23 cellular contexts compared by ENCODE assay signal in genomic region chr4:77012726-77013125, GRCh38.
DNase-seq lines count a peak whose midpoint lies in the region; ATAC-seq, FAIRE-seq and TF ChIP-seq lines count a peak whose summit lies in the region.
"Had no signal": no experiment of that assay in that cellular context is flagged by ENCODE, and none has a peak within 500 bp of the region (broad histone marks: within the 10 kb centered on the region; RNA-seq: fewer than 3 reads in every experiment).

No MANE protein-coding gene starts in this region.

- WGBS in endodermal cell (ENCODE audit: insufficient coverage in 1 of 2, insufficient read length in 1 of 2), 2 experiments = 68 to 80% methylated on average over 2 to 5 of the region's 5 CpGs

- H3K4me3 ChIP-seq in HUES6 (ENCODE audit: low read depth, low read length) (no peak overlapping the region), endodermal cell (ENCODE audit: low read length) (no peak overlapping the region), kidney (ENCODE audit: low read length in 2 of 2) (no peak overlapping the region)
- H3K4me3 ChIP-seq: PC-9, SJSA1 had no signal

- H3K27ac ChIP-seq in HUES6 (ENCODE audit: low read depth, low read length) (peak overlapping the region; percentile 43; the same call in 1 of the 2 replicates), endodermal cell (ENCODE audit: low read depth, low read length) (no peak overlapping the region), kidney (ENCODE audit: low read depth in 2 of 2, low read length in 2 of 2) (no peak overlapping the region)
- H3K27ac ChIP-seq: PC-9, SJSA1 had no signal

- H3K27ac Mint-ChIP-seq in endodermal cell = peak overlapping the region; percentile 80
- H3K27ac Mint-ChIP-seq in activated CD4-positive, alpha-beta T cell treated with anti-CD3 and anti-CD28 coated beads, Interleukin-2, amount 10 ng/mL, durations not matched to agents 24 days and 14 days = no peak overlapping the region
- H3K27ac Mint-ChIP-seq: dendritic cell treated with granulocyte-macrophage colony-stimulating factor and Interleukin-4, amounts not matched to agents 40 ng/mL and 50 ng/mL, for 4 days had no signal

- peaks cover 69% of the 10 kb centered on the region for H3K4me1 Mint-ChIP-seq in endodermal cell
- H3K4me1 Mint-ChIP-seq in activated CD4-positive, alpha-beta T cell treated with anti-CD3 and anti-CD28 coated beads, Interleukin-2, amount 10 ng/mL, durations not matched to agents 24 days and 14 days = peaks cover 35% of the 10 kb centered on the region

- FAIRE-seq in kidney (lab: Jason Lieb, UNC) = no peak
- FAIRE-seq: frontal cortex had no signal

- peak; percentile 48 for ATAC-seq in sciatic nerve
- ATAC-seq: left colon had no signal

- TF ChIP-seq CTCF in endodermal cell (conservative IDR thresholded peaks at IDR 0.05) (no peak), kidney (IDR thresholded peaks at IDR 0.05; ENCODE audit: borderline replicate concordance, extremely low read depth, insufficient read depth) (no peak)

- DNase-seq in endodermal cell (no peak), kidney (peak; percentile 78), sciatic nerve (ENCODE audit: low spot score) (no peak), NCI-H2081 treated with DMSO at 0.1 percent for 48 hours (lab: John Stamatoyannopoulos, UW) (no peak), UCSD-AML1 (lab: John Stamatoyannopoulos, UW; ENCODE audit: unreplicated experiment) (no peak)
- no peak for DNase-seq in activated CD4-positive, alpha-beta T cell treated with anti-CD3 and anti-CD28 coated beads, Interleukin-2, amount 10 ng/mL, durations not matched to agents 24 days and 14 days
- no peak for DNase-seq in stimulated activated CD4-positive, alpha-beta T cell treated with anti-CD3 and anti-CD28 coated beads, Interleukin-2, amount 100 ng/mL, for 24 hours
- DNase-seq: activated CD4-positive, CD25-positive, alpha-beta regulatory T cell; activated CD8-positive, alpha-beta memory T cell treated with anti-CD3 and anti-CD28 coated beads for 24 hours; activated naive CD4-positive, alpha-beta T cell treated with anti-CD3 and anti-CD28 coated beads, Interleukin-2, amount 50 U/mL, for 16 hours; activated T-cell treated with anti-CD3 and anti-CD28 coated beads, Interleukin-2, amount 50 U/mL, for 48 hours; DMS 273 treated with DMSO at 0.1 percent for 48 hours; GF-D8; H9; left colon; NCI-H1436 treated with DMSO at 0.1 percent for 48 hours; NCI-H774; PC-9; stimulated activated CD4-positive, alpha-beta T cell treated with anti-CD3 and anti-CD28 coated beads, Interleukin-2, amount 100 ng/mL, for 48 hours had no signal

- H3K27me3 Mint-ChIP-seq in endodermal cell (ENCODE audit: insufficient read depth) = no peaks in the 10 kb centered on the region
- H3K27me3 Mint-ChIP-seq in activated CD4-positive, alpha-beta T cell treated with anti-CD3 and anti-CD28 coated beads, Interleukin-2, amount 10 ng/mL, durations not matched to agents 24 days and 14 days = peaks cover 10% of the 10 kb centered on the region
- H3K27me3 Mint-ChIP-seq: dendritic cell treated with granulocyte-macrophage colony-stimulating factor and Interleukin-4, amounts not matched to agents 40 ng/mL and 50 ng/mL, for 4 days had no signal

- H3K4me3 Mint-ChIP-seq in endodermal cell = peak overlapping the region; percentile 31
- no peak overlapping the region for H3K4me3 Mint-ChIP-seq in activated CD4-positive, alpha-beta T cell treated with anti-CD3 and anti-CD28 coated beads, Interleukin-2, amount 10 ng/mL, durations not matched to agents 24 days and 14 days
- H3K4me3 Mint-ChIP-seq: dendritic cell treated with granulocyte-macrophage colony-stimulating factor and Interleukin-4, amounts not matched to agents 40 ng/mL and 50 ng/mL, for 4 days; H9 had no signal

- intact Hi-C loops in kidney (cut with DNase I) = no loop called here
- intact Hi-C loops in sciatic nerve (cut with DNase I) = no loop called here
- intact Hi-C loops in activated CD4-positive, alpha-beta T cell treated with anti-CD3 and anti-CD28 coated beads, Interleukin-2, amount 10 ng/mL, durations not matched to agents 24 days and 14 days (cut with micrococcal nuclease) = no loop called here

- H3K4me1 ChIP-seq in HUES6 (ENCODE audit: control insufficient read depth, insufficient read depth, low read length) (peaks cover 63% of the 10 kb centered on the region), endodermal cell (ENCODE audit: control insufficient read depth, insufficient read depth, low read length) (peaks cover 23% of the 10 kb centered on the region), kidney (ENCODE audit: control insufficient read depth in 1 of 2, insufficient read depth in 1 of 2, low read depth in 1 of 2, low read length in 2 of 2) (peaks cover 0 to 5% of the 10 kb centered on the region in 2 donors)

- H3K9me3 ChIP-seq in HUES6 (ENCODE audit: control insufficient read depth, insufficient read depth, low read depth, low read length) = no peaks in the 10 kb centered on the region
- H3K9me3 ChIP-seq in endodermal cell (ENCODE audit: control insufficient read depth, low read length) = no peaks in the 10 kb centered on the region
- H3K9me3 ChIP-seq in kidney (ENCODE audit: control insufficient read depth in 1 of 2, low read length in 2 of 2) = no peaks in the 10 kb centered on the region
- H3K9me3 ChIP-seq: SJSA1 had no signal

- no peaks in the 10 kb centered on the region for H3K9me3 Mint-ChIP-seq in endodermal cell
- no peaks in the 10 kb centered on the region for H3K9me3 Mint-ChIP-seq in activated CD4-positive, alpha-beta T cell treated with anti-CD3 and anti-CD28 coated beads, Interleukin-2, amount 10 ng/mL, durations not matched to agents 24 days and 14 days
- H3K9me3 Mint-ChIP-seq: dendritic cell treated with granulocyte-macrophage colony-stimulating factor and Interleukin-4, amounts not matched to agents 40 ng/mL and 50 ng/mL, for 4 days; H9 had no signal

- H3K36me3 ChIP-seq in HUES6 (ENCODE audit: control insufficient read depth, insufficient read depth, low read length) = peaks cover 29% of the 10 kb centered on the region
- H3K36me3 ChIP-seq in endodermal cell (ENCODE audit: control insufficient read depth, insufficient read depth, low read length) = peaks cover 38% of the 10 kb centered on the region
- H3K36me3 ChIP-seq in kidney (ENCODE audit: control insufficient read depth in 1 of 2, insufficient read depth in 2 of 2, low read length in 2 of 2) = peaks cover 12 to 19% of the 10 kb centered on the region in 2 donors

- no peak overlapping the region for H3K9ac ChIP-seq in HUES6 (ENCODE audit: low read length)
- no peak overlapping the region for H3K9ac ChIP-seq in endodermal cell (ENCODE audit: extremely low read depth, low read length, poor library complexity, severe bottlenecking)
- no peak overlapping the region for H3K9ac ChIP-seq in kidney (ENCODE audit: low read length in 2 of 2)

- peaks cover 30% of the 10 kb centered on the region for H3K36me3 Mint-ChIP-seq in endodermal cell (ENCODE audit: low read depth)
- H3K36me3 Mint-ChIP-seq in activated CD4-positive, alpha-beta T cell treated with anti-CD3 and anti-CD28 coated beads, Interleukin-2, amount 10 ng/mL, durations not matched to agents 24 days and 14 days (ENCODE audit: low read depth) = peaks cover 12% of the 10 kb centered on the region

- H3K27me3 ChIP-seq in HUES6 (ENCODE audit: control insufficient read depth, insufficient read depth, low read length) = no peaks in the 10 kb centered on the region
- no peaks in the 10 kb centered on the region for H3K27me3 ChIP-seq in endodermal cell (ENCODE audit: control insufficient read depth, insufficient read depth, low read length, poor library complexity, severe bottlenecking)
- H3K27me3 ChIP-seq: SJSA1 had no signal
